9 cellular contexts compared by ENCODE assay signal in the genomic region with DNA sequence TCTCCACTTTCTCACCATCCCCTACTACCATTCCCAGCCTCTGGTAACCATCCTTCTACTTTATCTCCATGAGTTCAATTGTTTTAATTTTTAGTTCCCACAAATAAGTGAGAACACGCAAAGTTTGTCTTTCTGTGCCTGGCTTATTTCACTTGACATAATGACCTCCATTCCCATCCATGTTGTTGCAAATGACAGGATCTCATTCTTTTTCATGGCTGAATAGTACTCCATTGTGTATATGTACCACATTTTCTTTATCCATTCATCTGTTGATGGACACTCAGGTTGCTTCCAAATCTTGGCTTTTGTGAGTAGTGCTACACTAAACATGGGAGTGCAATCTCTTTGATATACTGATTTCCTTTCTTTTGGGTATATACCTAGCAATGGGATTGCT. TPM values are rescaled to one million over a fixed set of nuclear protein-coding genes. Genes with fewer than 3 reads are reported as not detected.
"Had no signal": no experiment of that assay in that cellular context is flagged by ENCODE, and none has a peak within 500 bp of the region (broad histone marks: within the 10 kb centered on the region; RNA-seq: fewer than 3 reads in every experiment).

No MANE protein-coding gene starts in this region.

RNA-seq across cellular contexts. Expression of gene FRMPD3, which starts 55.8 kb away (rescaled TPM):
- total RNA-seq: activated CD4-positive, alpha-beta memory T cell treated with anti-CD3 and anti-CD28 coated beads for 36 hours; activated CD4-positive, alpha-beta memory T cell treated with anti-CD3 and anti-CD28 coated beads, Interleukin-2, amount 10 ng/mL, durations not matched to agents 7 days and 5 days; activated CD4-positive, alpha-beta T cell treated with anti-CD3 and anti-CD28 coated beads for 36 hours; activated CD4-positive, alpha-beta T cell treated with anti-CD3 and anti-CD28 coated beads, Interleukin-2, amount 10 ng/mL, durations not matched to agents 24 days and 14 days; activated CD4-positive, alpha-beta T cell treated with anti-CD3 and anti-CD28 coated beads, Interleukin-2, amount 10 ng/mL, durations not matched to agents 7 days and 5 days; activated CD8-positive, alpha-beta memory T cell treated with anti-CD3 and anti-CD28 coated beads for 36 hours; activated CD8-positive, alpha-beta memory T cell treated with anti-CD3 and anti-CD28 coated beads, Interleukin-2, amount 10 ng/mL, durations not matched to agents 7 days and 5 days; activated CD8-positive, alpha-beta T cell treated with anti-CD3 and anti-CD28 coated beads for 36 hours; T-helper 1 cell treated with Interleukin-12 subunit alpha and Interleukin-12 subunit beta and Interleukin-4 antibody, amounts not matched to agents 30 ng/mL and 1 ng/mL, for 36 hours had no signal
